32 cellular contexts compared by ENCODE assay signal in the genomic region with DNA sequence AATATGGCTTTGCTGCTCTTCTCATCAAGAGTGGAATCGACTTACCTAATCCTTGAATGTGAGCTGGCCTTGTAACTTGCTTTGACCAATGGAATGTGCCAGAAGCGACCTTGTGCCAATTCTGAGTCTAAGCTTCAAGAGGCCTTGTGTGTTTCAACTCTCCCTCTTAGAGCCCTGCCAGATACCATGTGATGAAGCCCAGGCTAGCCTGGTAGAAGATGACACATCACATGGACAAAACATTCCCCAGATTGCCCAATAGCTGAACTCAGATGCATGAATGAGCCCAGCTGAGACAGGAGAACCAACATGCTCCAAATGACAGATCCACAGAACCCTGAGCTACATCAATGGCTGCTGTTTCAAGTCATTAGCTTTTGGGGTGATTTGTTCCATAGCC. TPM values are rescaled to one million over a fixed set of nuclear protein-coding genes. Genes with fewer than 3 reads are reported as not detected.
DNase-seq lines count a peak whose midpoint lies in the region; TF ChIP-seq lines count a peak whose summit lies in the region.
"Had no signal": no experiment of that assay in that cellular context is flagged by ENCODE, and none has a peak within 500 bp of the region (broad histone marks: within the 10 kb centered on the region; RNA-seq: fewer than 3 reads in every experiment).

No MANE protein-coding gene starts in this region.

- TF ChIP-seq CTCF in fibroblast of the aortic adventitia (IDR thresholded peaks at IDR 0.05; ENCODE audit: insufficient read depth, low read length) (no peak), retinal pigment epithelial cell (conservative IDR thresholded peaks at IDR 0.05; ENCODE audit: low read depth, low read length) (no peak)

- no peak overlapping the region for H3K4me3 ChIP-seq in fibroblast of the aortic adventitia (ENCODE audit: low read depth, low read length)
- H3K4me3 ChIP-seq in retinal pigment epithelial cell (ENCODE audit: low read length), result no peak overlapping the region
- H3K4me3 ChIP-seq: heart right ventricle, lower lobe of right lung, mucosa of descending colon, Peyer's patch, stomach, tibial artery, vagina had no signal

- DNase-seq in HT1080 (ENCODE audit: low read depth) (peak; percentile 9), SK-MEL-5 (ENCODE audit: low read depth, low spot score) (peak; percentile 56), fibroblast of the aortic adventitia (ENCODE audit: low read depth) (peak; percentile 6), retinal pigment epithelial cell (ENCODE audit: low read depth) (peak; percentile 38), cerebellum (ENCODE audit: low spot score) (no peak), HuH-7.5 (ENCODE audit: low spot score) (no peak), NOMO-1 (lab: John Stamatoyannopoulos, UW; ENCODE audit: unreplicated experiment in 2 of 2) (no peak)
- DNase-seq: activated CD4-positive, alpha-beta T cell treated with anti-CD3 and anti-CD28 coated beads for 4 hours; activated naive CD4-positive, alpha-beta T cell treated with anti-CD3 and anti-CD28 coated beads, Interleukin-2, amount 50 U/mL, for 16 hours; activated T-cell treated with anti-CD3 and anti-CD28 coated beads for 4 hours; amniotic stem cell; effector CD8-positive, alpha-beta T cell; EL; GOT3; heart right ventricle; kidney glomerular epithelial cell; lower lobe of right lung; mucosa of descending colon; NCI-H1417; NCI-H2029 treated with DMSO at 0.1 percent for 48 hours; NCI-H524 treated with DMSO at 0.1 percent for 48 hours; Peyer's patch; retina; SIG-M5; stimulated activated CD4-positive, alpha-beta T cell treated with anti-CD3 and anti-CD28 coated beads, Interleukin-2, amount 100 ng/mL, for 48 hours; stomach; tibial artery had no signal

- in situ Hi-C loops in SK-MEL-5 (cut with HindIII; ENCODE audit: low pct_unique_long_range_greater_than_20kb, low sequenced_read_pairs), result no loop called here

RNA-seq across cellular contexts. Expression of a gene that starts 4.2 kb away (rescaled TPM):
- 0.07 TPM in 1 of 2 replicates, not detected in the other for total RNA-seq in HT1080 (2014; rRNA removed; shearing (Covaris generic))
- polyA plus RNA-seq in HT1080 (2015; cell fraction: cytosol; rRNA removed), result 0.07 and 0.17 TPM in 2 replicates
- polyA plus RNA-seq in HT1080 (2015; cell fraction: nucleus; rRNA removed), result 0.71 and 1.7 TPM in 2 replicates
- total RNA-seq in SK-MEL-5 (2014; rRNA removed; shearing (Covaris generic)), result 0.13 and 0.43 TPM in 2 replicates
- polyA plus RNA-seq in SK-MEL-5 (2015; cell fraction: cytosol; rRNA removed), result 0.10 and 1.1 TPM in 2 replicates
- polyA plus RNA-seq in SK-MEL-5 (2015; cell fraction: nucleus; rRNA removed), result 0.38 and 0.52 TPM in 2 replicates
- total RNA-seq in fibroblast of the aortic adventitia (ENCODE audit: low replicate concordance), result not detected in 2 replicates
- 9.4 TPM for total RNA-seq in cerebellum
- total RNA-seq: activated T-helper 2 cell treated with anti-CD3 and anti-CD28 coated beads, Interferon-gamma antibody, Interleukin-2, Interleukin-4, amounts not matched to agents 10 μg/mL and 5 μg/mL and 100 μg/mL, durations not matched to agents 14 hours and 24 hours and 36 hours; HT-29; osteoblast had no signal
- polyA plus RNA-seq: BJ had no signal

Comparison
In these comparisons a context has a peak if more than half of its experiments do, and no peak if none do; other contexts are left out.
1. DNase-seq: peak in HT1080 (single experiment), SK-MEL-5 (single experiment), fibroblast of the aortic adventitia (single experiment) and retinal pigment epithelial cell (single experiment); none in cerebellum (single experiment), HuH-7.5 (single experiment) and NOMO-1 (0 of 2).